Comparison of ENCODE assay signal across 25 cellular contexts in genomic region chr7:24249266-24249665, GRCh38. TPM values are rescaled to one million over a fixed set of nuclear protein-coding genes. Genes with fewer than 3 reads are reported as not detected.
"Had no signal": no experiment of that assay in that cellular context is flagged by ENCODE, and none has a peak within 500 bp of the region (broad histone marks: within the 10 kb centered on the region; RNA-seq: fewer than 3 reads in every experiment).

No MANE protein-coding gene starts in this region.

- H3K36me3 ChIP-seq: MG63, Peyer's patch, SJCRH30 had no signal

- H3K4me2 ChIP-seq: PC-9 had no signal

- H3K9me3 ChIP-seq: MG63, SJCRH30 had no signal

- H3K27ac ChIP-seq: PC-9, Peyer's patch, SJCRH30 had no signal

- H3K27me3 ChIP-seq: Peyer's patch, SJCRH30 had no signal

- H3K4me1 ChIP-seq: Peyer's patch, SJCRH30 had no signal

- H2AFZ ChIP-seq: PC-9 had no signal

- DNase-seq: Karpas-422, KG1, MG63, NCI-H1092 treated with DMSO at 0.1 percent for 48 hours, NCI-H1436, NCI-H187, NCI-H2029, NCI-H2081 treated with DMSO at 0.1 percent for 48 hours, NCI-H226, NCI-H446, NCI-H510A, NCI-H524 treated with DMSO at 0.1 percent for 48 hours, NCI-H69, NCI-H774, OCI-M1, PC-9, Peyer's patch, SHP77 treated with DMSO at 0.1 percent for 48 hours, SJCRH30, T-helper 1 cell, T-helper 17 cell had no signal

- H3K4me3 ChIP-seq: MG63, PC-9, Peyer's patch, SJCRH30 had no signal

- ATAC-seq: Right ventricle myocardium inferior, SK-N-SH treated with all-trans-retinoic acid at 6 μM for 48 hours, T-helper 17 cell had no signal

RNA-seq across cellular contexts. Expression of gene NPY, which starts 34.7 kb away (rescaled TPM):
- total RNA-seq: HT-29, PC-9, Right ventricle myocardium inferior, RPMI7951, T-helper 17 cell had no signal
